Comparison of ENCODE assay signal across 11 cellular contexts in the genomic region with DNA sequence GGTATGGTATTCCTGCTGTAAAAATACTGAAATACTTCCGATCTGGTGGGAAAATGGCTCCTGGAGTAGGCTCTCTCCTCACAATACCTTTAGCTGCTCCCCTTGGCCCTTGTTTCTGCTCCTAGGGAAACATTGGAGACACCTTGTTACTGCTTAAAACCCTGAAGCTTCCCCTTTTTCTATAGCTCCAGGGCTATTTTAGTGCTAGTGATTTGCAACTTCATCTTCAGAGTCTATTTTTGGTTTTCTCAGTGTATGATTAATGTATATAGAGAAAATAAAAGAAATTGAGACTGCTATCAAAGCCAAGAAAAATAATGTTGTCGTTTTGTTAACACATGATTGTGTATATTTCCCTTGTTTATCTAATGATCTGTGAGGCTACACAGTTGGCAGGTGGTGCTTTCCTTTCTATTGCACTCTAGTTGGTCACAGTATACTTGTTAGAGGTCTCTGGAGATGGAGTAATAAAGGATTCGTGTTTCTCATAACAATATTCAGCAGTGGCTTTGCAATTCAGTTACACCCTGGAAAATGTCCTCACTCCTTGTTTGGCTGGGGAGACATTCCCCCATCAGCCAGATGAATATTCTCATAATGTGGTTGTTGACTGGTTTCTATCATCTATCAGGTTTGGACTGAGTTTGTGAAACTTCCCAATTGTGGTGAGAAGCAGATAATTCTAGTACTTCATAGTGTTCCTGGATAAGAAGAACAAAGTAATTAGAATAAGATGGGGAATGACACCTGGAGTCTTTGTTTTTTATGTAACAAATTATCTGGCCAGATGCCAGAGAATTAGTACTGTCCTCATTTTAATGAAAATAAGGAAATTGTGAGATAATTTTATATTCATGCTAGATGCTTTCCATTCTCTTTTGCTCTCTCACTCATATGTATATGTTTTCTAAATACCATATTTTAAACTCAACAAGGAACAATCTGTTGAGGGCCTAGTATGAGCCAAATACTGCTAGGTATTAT. TPM values are rescaled to one million over a fixed set of nuclear protein-coding genes. Genes with fewer than 3 reads are reported as not detected.
A peak's percentile ranks its signal among the peaks of the same experiment; 100 is the strongest.
DNase-seq lines count a peak whose midpoint lies in the region; ATAC-seq and TF ChIP-seq lines count a peak whose summit lies in the region.
"Had no signal": no experiment of that assay in that cellular context is flagged by ENCODE, and none has a peak within 500 bp of the region (broad histone marks: within the 10 kb centered on the region; RNA-seq: fewer than 3 reads in every experiment).

No MANE protein-coding gene starts in this region.

- intact Hi-C loops in natural killer cell (cut with micrococcal nuclease) = no loop called here

- H3K4me1 Mint-ChIP-seq in natural killer cell = peaks cover 21 to 22% of the 10 kb centered on the region in 2 donors
- peaks cover 18 to 25% of the 10 kb centered on the region in 2 donors for H3K4me1 Mint-ChIP-seq in natural killer cell treated with Interleukin-12 subunit alpha and Interleukin-12 subunit beta and Interleukin-15 and Interleukin-18, amount 100 ng/mL, for 72 hours (ENCODE audit: low read depth in 2 of 2)

- H3K27ac Mint-ChIP-seq in natural killer cell = peak overlapping the region; percentile 56 to 64
- H3K27ac Mint-ChIP-seq in natural killer cell treated with Interleukin-12 subunit alpha and Interleukin-12 subunit beta and Interleukin-15 and Interleukin-18, amount 100 ng/mL, for 72 hours = peak overlapping the region in 1 of 2 donors; percentile 47

- H3K9me3 ChIP-seq in ectodermal cell (ENCODE audit: control insufficient read depth, low read length) (no peaks in the 10 kb centered on the region), smooth muscle cell (replicated peaks; ENCODE audit: low read depth) (no peaks in the 10 kb centered on the region)

- no peaks in the 10 kb centered on the region for H3K9me3 Mint-ChIP-seq in natural killer cell
- H3K9me3 Mint-ChIP-seq in natural killer cell treated with Interleukin-12 subunit alpha and Interleukin-12 subunit beta and Interleukin-15 and Interleukin-18, amount 100 ng/mL, for 72 hours = no peaks in the 10 kb centered on the region
- H3K9me3 Mint-ChIP-seq: activated naive CD4-positive, alpha-beta T cell treated with anti-CD3 and anti-CD28 coated beads, Interleukin-2, amount 50 U/mL, for 24 hours; neural crest cell had no signal

- H3K4me1 ChIP-seq in ectodermal cell (ENCODE audit: control insufficient read depth, insufficient read depth, low read length) (peaks cover 13% of the 10 kb centered on the region), smooth muscle cell (ENCODE audit: low read depth) (peaks cover 19% of the 10 kb centered on the region)

- no peaks in the 10 kb centered on the region for H3K27me3 ChIP-seq in ectodermal cell (ENCODE audit: control insufficient read depth, insufficient read depth, low read length, poor library complexity, severe bottlenecking)
- H3K27me3 ChIP-seq in smooth muscle cell (ENCODE audit: low read depth) = no peaks in the 10 kb centered on the region

- TF ChIP-seq CTCF in natural killer cell (IDR thresholded peaks at IDR 0.05) (no peak), smooth muscle cell (IDR thresholded peaks at IDR 0.05; ENCODE audit: borderline replicate concordance, insufficient read depth, poor library complexity, severe bottlenecking) (no peak)

- no peaks in the 10 kb centered on the region for H4K20me1 ChIP-seq in smooth muscle cell (ENCODE audit: low read depth)

- no peak overlapping the region for H2AFZ ChIP-seq in smooth muscle cell (ENCODE audit: low read depth)

- no peak overlapping the region for H3K4me3 ChIP-seq in ectodermal cell (ENCODE audit: insufficient read depth, low read depth, low read length)
- no peak overlapping the region for H3K4me3 ChIP-seq in smooth muscle cell

- H3K36me3 ChIP-seq in ectodermal cell (ENCODE audit: control insufficient read depth, insufficient read depth, low read length) (no peaks in the 10 kb centered on the region), smooth muscle cell (ENCODE audit: low read depth) (no peaks in the 10 kb centered on the region)

- H3K36me3 Mint-ChIP-seq in natural killer cell = no peaks in the 10 kb centered on the region
- no peaks in the 10 kb centered on the region for H3K36me3 Mint-ChIP-seq in natural killer cell treated with Interleukin-12 subunit alpha and Interleukin-12 subunit beta and Interleukin-15 and Interleukin-18, amount 100 ng/mL, for 72 hours

- no peak overlapping the region for H3K9ac ChIP-seq in smooth muscle cell (ENCODE audit: low read depth)

- no peak overlapping the region for H3K4me2 ChIP-seq in smooth muscle cell

- no peaks in the 10 kb centered on the region for H3K27me3 Mint-ChIP-seq in natural killer cell (ENCODE audit: low read depth in 2 of 2)
- no peaks in the 10 kb centered on the region for H3K27me3 Mint-ChIP-seq in natural killer cell treated with Interleukin-12 subunit alpha and Interleukin-12 subunit beta and Interleukin-15 and Interleukin-18, amount 100 ng/mL, for 72 hours
- H3K27me3 Mint-ChIP-seq: activated naive CD4-positive, alpha-beta T cell treated with anti-CD3 and anti-CD28 coated beads, Interleukin-2, amount 50 U/mL, for 24 hours had no signal

- H3K27ac ChIP-seq in ectodermal cell (ENCODE audit: insufficient read depth, low read depth, low read length, poor library complexity, severe bottlenecking) = peak overlapping the region; percentile 8
- H3K27ac ChIP-seq in smooth muscle cell (ENCODE audit: low read depth) = no peak overlapping the region
- H3K27ac ChIP-seq: RWPE1 had no signal

- H3F3A ChIP-seq in smooth muscle cell (ENCODE audit: low read depth) = no peaks in the 10 kb centered on the region

- no peak for DNase-seq in natural killer cell
- no peak for DNase-seq in natural killer cell treated with Interleukin-12 subunit alpha and Interleukin-12 subunit beta and Interleukin-15 and Interleukin-18, amount 100 ng/mL, for 72 hours (ENCODE audit: low spot score)
- DNase-seq in NCI-H526 (lab: John Stamatoyannopoulos, UW) = peak; percentile 69 to 73
- no peak for DNase-seq in smooth muscle cell (lab: John Stamatoyannopoulos, UW; ENCODE audit: unreplicated experiment)
- no peak for DNase-seq in pons (ENCODE audit: low spot score)

- H3K4me3 Mint-ChIP-seq in natural killer cell = no peak overlapping the region
- no peak overlapping the region for H3K4me3 Mint-ChIP-seq in natural killer cell treated with Interleukin-12 subunit alpha and Interleukin-12 subunit beta and Interleukin-15 and Interleukin-18, amount 100 ng/mL, for 72 hours
- H3K4me3 Mint-ChIP-seq: activated naive CD4-positive, alpha-beta T cell treated with anti-CD3 and anti-CD28 coated beads, Interleukin-2, amount 50 U/mL, for 24 hours; neural crest cell had no signal

- no peaks in the 10 kb centered on the region for H3K79me2 ChIP-seq in smooth muscle cell (ENCODE audit: low read depth)

- WGBS in ectodermal cell, 2 experiments = 93 to 95% methylated on average over 2 to 3 of the region's 3 CpGs
- 95% methylated on average over 3 of the region's 3 CpGs for WGBS in smooth muscle cell (ENCODE audit: low lambda C conversion rate)

- ATAC-seq in natural killer cell (peak in 1 of 3 donors; percentile 33), GM19467 (IDR thresholded peaks at IDR 0.05; ENCODE audit: unreplicated experiment) (no peak), GM19397 (IDR thresholded peaks at IDR 0.05; ENCODE audit: unreplicated experiment) (no peak)
- ATAC-seq in natural killer cell treated with Interleukin-12 subunit alpha and Interleukin-12 subunit beta and Interleukin-15 and Interleukin-18, amount 100 ng/mL, for 72 hours = no peak

RNA-seq across cellular contexts. Expression of a gene that starts 44.8 kb away (rescaled TPM):
- total RNA-seq in natural killer cell (10 to 100 TPM; 43.8 to 55.4 (median 51.9) TPM), smooth muscle cell (46.8 and 548 TPM in 2 replicates)
- total RNA-seq in natural killer cell treated with Interleukin-12 subunit alpha and Interleukin-12 subunit beta and Interleukin-15 and Interleukin-18, amount 100 ng/mL, for 72 hours = 100 to 1,000 TPM; 199 to 288 TPM
- 165 TPM for polyA plus RNA-seq in ectodermal cell (2013, experiment 1 of 4)
- polyA plus RNA-seq in ectodermal cell (2013, experiment 2 of 4) = 140 TPM
- 115 TPM for polyA plus RNA-seq in ectodermal cell (2013, experiment 3 of 4)
- 116 TPM for polyA plus RNA-seq in ectodermal cell (2013, experiment 4 of 4)
- polyA plus RNA-seq in smooth muscle cell = 51.1 and 54.6 TPM in 2 replicates

Comparison
In these comparisons a context has a peak if more than half of its experiments do, and no peak if none do; other contexts are left out.
1. DNase-seq: peak in NCI-H526 (2 of 2); none in natural killer cell (single experiment), natural killer cell treated with Interleukin-12 subunit alpha and Interleukin-12 subunit beta and Interleukin-15 and Interleukin-18, amount 100 ng/mL, for 72 hours (single experiment), smooth muscle cell (single experiment) and pons (single experiment).